In genomic region chr1:222618001-222618879, GRCh38 we compare ENCODE assay signal across 7 cellular contexts. TPM values are rescaled to one million over a fixed set of nuclear protein-coding genes. Genes with fewer than 3 reads are reported as not detected.
A peak's percentile ranks its signal among the peaks of the same experiment; 100 is the strongest.
DNase-seq lines count a peak whose midpoint lies in the region; ATAC-seq, FAIRE-seq and TF ChIP-seq lines count a peak whose summit lies in the region.

A gene with protein sequence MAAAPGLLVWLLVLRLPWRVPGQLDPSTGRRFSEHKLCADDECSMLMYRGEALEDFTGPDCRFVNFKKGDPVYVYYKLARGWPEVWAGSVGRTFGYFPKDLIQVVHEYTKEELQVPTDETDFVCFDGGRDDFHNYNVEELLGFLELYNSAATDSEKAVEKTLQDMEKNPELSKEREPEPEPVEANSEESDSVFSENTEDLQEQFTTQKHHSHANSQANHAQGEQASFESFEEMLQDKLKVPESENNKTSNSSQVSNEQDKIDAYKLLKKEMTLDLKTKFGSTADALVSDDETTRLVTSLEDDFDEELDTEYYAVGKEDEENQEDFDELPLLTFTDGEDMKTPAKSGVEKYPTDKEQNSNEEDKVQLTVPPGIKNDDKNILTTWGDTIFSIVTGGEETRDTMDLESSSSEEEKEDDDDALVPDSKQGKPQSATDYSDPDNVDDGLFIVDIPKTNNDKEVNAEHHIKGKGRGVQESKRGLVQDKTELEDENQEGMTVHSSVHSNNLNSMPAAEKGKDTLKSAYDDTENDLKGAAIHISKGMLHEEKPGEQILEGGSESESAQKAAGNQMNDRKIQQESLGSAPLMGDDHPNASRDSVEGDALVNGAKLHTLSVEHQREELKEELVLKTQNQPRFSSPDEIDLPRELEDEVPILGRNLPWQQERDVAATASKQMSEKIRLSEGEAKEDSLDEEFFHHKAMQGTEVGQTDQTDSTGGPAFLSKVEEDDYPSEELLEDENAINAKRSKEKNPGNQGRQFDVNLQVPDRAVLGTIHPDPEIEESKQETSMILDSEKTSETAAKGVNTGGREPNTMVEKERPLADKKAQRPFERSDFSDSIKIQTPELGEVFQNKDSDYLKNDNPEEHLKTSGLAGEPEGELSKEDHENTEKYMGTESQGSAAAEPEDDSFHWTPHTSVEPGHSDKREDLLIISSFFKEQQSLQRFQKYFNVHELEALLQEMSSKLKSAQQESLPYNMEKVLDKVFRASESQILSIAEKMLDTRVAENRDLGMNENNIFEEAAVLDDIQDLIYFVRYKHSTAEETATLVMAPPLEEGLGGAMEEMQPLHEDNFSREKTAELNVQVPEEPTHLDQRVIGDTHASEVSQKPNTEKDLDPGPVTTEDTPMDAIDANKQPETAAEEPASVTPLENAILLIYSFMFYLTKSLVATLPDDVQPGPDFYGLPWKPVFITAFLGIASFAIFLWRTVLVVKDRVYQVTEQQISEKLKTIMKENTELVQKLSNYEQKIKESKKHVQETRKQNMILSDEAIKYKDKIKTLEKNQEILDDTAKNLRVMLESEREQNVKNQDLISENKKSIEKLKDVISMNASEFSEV (N-terminal part only) (plus strand): TSS chr1:222618097. CDS start chr1:222618111, 14 bp downstream.

- peak within 1 kb of the TSS; percentile 89 for H3K4me3 Mint-ChIP-seq in WTC11

- no peaks in the 10 kb centered on the region for H3K27me3 ChIP-seq in keratinocyte (ENCODE audit: control insufficient read depth, extremely low read depth, insufficient read depth, low read length)

- H3K36me3 Mint-ChIP-seq in WTC11 = peaks cover 20% of the 10 kb centered on the region

- POLR2A ChIA-PET in WTC11 (lab: Charles Lee) = interaction anchor here (0.6 to 0.7 kb wide), 2 partner anchors 16 to 25 kb away, joined by 3 to 4 read pairs; no protein-coding TSS in a partner anchor

- H3K9me3 Mint-ChIP-seq in WTC11 = no peaks in the 10 kb centered on the region

- no peaks in the 10 kb centered on the region for H4K20me1 ChIP-seq in keratinocyte (ENCODE audit: control insufficient read depth, extremely low read depth, insufficient read depth, low read length)

- H2AFZ ChIP-seq in keratinocyte (ENCODE audit: control insufficient read depth, low read length) = peak within 1 kb of the TSS; percentile 89

- no peaks in the 10 kb centered on the region for H3K9me1 ChIP-seq in keratinocyte (ENCODE audit: control insufficient read depth, extremely low read depth, insufficient read depth, low read length)

- peaks cover 0 to 3% of the 10 kb centered on the region in 2 experiments for H3K36me3 ChIP-seq in keratinocyte (ENCODE audit: control insufficient read depth in 2 of 2, extremely low read depth in 1 of 2, insufficient read depth in 2 of 2, low read length in 2 of 2)

- TF ChIP-seq CTCF in WTC11 (IDR thresholded peaks at IDR 0.05) (no peak), keratinocyte (optimal IDR thresholded peaks at IDR 0.05 in 1 of 3, IDR thresholded peaks at IDR 0.05 in 1 of 3, conservative IDR thresholded peaks at IDR 0.05 in 1 of 3; ENCODE audit: extremely low read depth in 1 of 3, insufficient read depth in 2 of 3, low read length in 3 of 3) (no peak)

- FAIRE-seq in GM18507 (lab: Jason Lieb, UNC) (no peak), keratinocyte (lab: Jason Lieb, UNC) (no peak)

- peak; percentile 79 for DNase-seq in GM18507 (ENCODE audit: extremely low spot score, insufficient read length, low read depth)
- peak; percentile 92 for DNase-seq in NCI-H146 (lab: John Stamatoyannopoulos, UW)
- DNase-seq in WTC11 (ENCODE audit: low spot score) = peak; percentile 76
- peak in 56 of 61 donors; percentile 30 to 94 (median 77) for DNase-seq in caudate nucleus (lab: John Stamatoyannopoulos, UW)
- no peak for DNase-seq in keratinocyte (ENCODE audit: low read depth, low spot score)
- DNase-seq in stimulated activated CD4-positive, alpha-beta T cell treated with anti-CD3 and anti-CD28 coated beads, Interleukin-15, amount 100 ng/mL, for 24 hours = peak; percentile 84

- peaks cover 8% of the 10 kb centered on the region for H3K4me1 ChIP-seq in keratinocyte (ENCODE audit: control insufficient read depth, extremely low read depth, insufficient read depth, low read length)

- peaks cover 10% of the 10 kb centered on the region for H3K79me2 ChIP-seq in keratinocyte (ENCODE audit: control insufficient read depth, insufficient read depth, low read length)

- H3K9me3 ChIP-seq in keratinocyte (ENCODE audit: control insufficient read depth, low read depth, low read length) = no peaks in the 10 kb centered on the region

- CTCF ChIA-PET in WTC11 (lab: Charles Lee) = interaction anchor here (1.1 to 1.3 kb wide), 2 partner anchors 16 to 163 kb away, joined by 3 to 5 read pairs; no protein-coding TSS in a partner anchor

- H3K4me3 ChIP-seq in keratinocyte (ENCODE audit: control insufficient read depth in 2 of 3, extremely low read depth in 1 of 3, insufficient read depth in 2 of 3, low read depth in 1 of 3, low read length in 3 of 3) = peak within 1 kb of the TSS; percentile 68 to 76 (median 70)

- H3K27ac ChIP-seq in caudate nucleus (ENCODE audit: low read depth, low read length) (peak within 1 kb of the TSS; percentile 83), keratinocyte (ENCODE audit: control insufficient read depth, insufficient read depth, low read length) (peak within 1 kb of the TSS; percentile 57)

- dilution Hi-C loops in keratinocyte (cut with MboI; ENCODE audit: extremely low pct_ligation_motif_present, low sequenced_read_pairs) = no loop called here

- peaks cover 36% of the 10 kb centered on the region for H3K27me3 Mint-ChIP-seq in WTC11 (ENCODE audit: low read depth)

- peaks cover 13% of the 10 kb centered on the region for H3K4me1 Mint-ChIP-seq in WTC11

- peak within 1 kb of the TSS; percentile 43; the same call in 1 of the 2 replicates for H3K27ac Mint-ChIP-seq in WTC11

- peak; percentile 68 for ATAC-seq in HG02759 (IDR thresholded peaks at IDR 0.05; ENCODE audit: unreplicated experiment)
- peak; percentile 34 for ATAC-seq in WTC11

- H3K9ac ChIP-seq in keratinocyte (ENCODE audit: control insufficient read depth, extremely low read depth, insufficient read depth, low read length) = peak within 1 kb of the TSS; percentile 78

- H3K4me2 ChIP-seq in keratinocyte (ENCODE audit: control insufficient read depth, extremely low read depth, insufficient read depth, low read depth, low read length) = peak within 1 kb of the TSS; percentile 89

TF ChIP-seq in WTC11, 78 proteins besides CTCF, POLR2A, EP300 and RAD21 (continues in another document):
- TF ChIP-seq NR3C1 (CRISPR knock-in tag; conservative IDR thresholded peaks at IDR 0.05; ENCODE audit: low read depth) (no peak), KAT7 (CRISPR knock-in tag; IDR thresholded peaks at IDR 0.05; ENCODE audit: borderline replicate concordance) (no peak), FOXP4 (CRISPR knock-in tag; IDR thresholded peaks at IDR 0.05) (0 out of 2 replicates have a peak, but pooled peaks have one; percentile 47), ELF4 (CRISPR knock-in tag; IDR thresholded peaks at IDR 0.05; ENCODE audit: low read depth) (0 out of 2 replicates have a peak, but pooled peaks have one; percentile 31)
- TF ChIP-seq, protein P1, sequence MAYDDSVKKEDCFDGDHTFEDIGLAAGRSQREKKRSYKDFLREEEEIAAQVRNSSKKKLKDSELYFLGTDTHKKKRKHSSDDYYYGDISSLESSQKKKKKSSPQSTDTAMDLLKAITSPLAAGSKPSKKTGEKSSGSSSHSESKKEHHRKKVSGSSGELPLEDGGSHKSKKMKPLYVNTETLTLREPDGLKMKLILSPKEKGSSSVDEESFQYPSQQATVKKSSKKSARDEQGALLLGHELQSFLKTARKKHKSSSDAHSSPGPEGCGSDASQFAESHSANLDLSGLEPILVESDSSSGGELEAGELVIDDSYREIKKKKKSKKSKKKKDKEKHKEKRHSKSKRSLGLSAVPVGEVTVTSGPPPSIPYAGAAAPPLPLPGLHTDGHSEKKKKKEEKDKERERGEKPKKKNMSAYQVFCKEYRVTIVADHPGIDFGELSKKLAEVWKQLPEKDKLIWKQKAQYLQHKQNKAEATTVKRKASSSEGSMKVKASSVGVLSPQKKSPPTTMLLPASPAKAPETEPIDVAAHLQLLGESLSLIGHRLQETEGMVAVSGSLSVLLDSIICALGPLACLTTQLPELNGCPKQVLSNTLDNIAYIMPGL (CRISPR knock-in tag; IDR thresholded peaks at IDR 0.05) = no peak

RNA-seq across cellular contexts. Expression of the gene that starts here (rescaled TPM):
- 52.8 to 70.0 TPM (median 54.9 TPM) in 3 replicates for total RNA-seq in WTC11 (2021)
- 19.9 to 29.4 TPM (median 26.9 TPM) in 3 replicates for polyA plus RNA-seq in keratinocyte
- polyA plus RNA-seq in keratinocyte (2011; ENCODE audit: low read depth) = 53.7 TPM
- polyA plus RNA-seq in keratinocyte (2011; cell fraction: cytosol; rRNA removed) = 5.6 and 6.8 TPM in 2 replicates
- 95.6 and 106 TPM in 2 replicates for polyA plus RNA-seq in keratinocyte (2011; cell fraction: nucleus; rRNA removed)
- polyA plus RNA-seq in keratinocyte (2012; ENCODE audit: low replicate concordance) = 17.4 and 23.9 TPM in 2 replicates
- polyA minus RNA-seq in keratinocyte = 28.0 to 52.2 TPM (median 31.8 TPM) in 3 replicates
- polyA minus RNA-seq in keratinocyte (2011; cell fraction: cytosol; rRNA and poly(A)+ RNA removed) = 10.4 TPM
- polyA minus RNA-seq in keratinocyte (2011; cell fraction: nucleus; rRNA and poly(A)+ RNA removed) = 30.0 and 41.0 TPM in 2 replicates
